In genomic region chr1:26826261-26827201, GRCh38 we compare ENCODE assay signal across 8 cellular contexts. TPM values are rescaled to one million over a fixed set of nuclear protein-coding genes. Genes with fewer than 3 reads are reported as not detected.
DNase-seq lines count a peak whose midpoint lies in the region; ATAC-seq, FAIRE-seq and TF ChIP-seq lines count a peak whose summit lies in the region.

A gene with protein sequence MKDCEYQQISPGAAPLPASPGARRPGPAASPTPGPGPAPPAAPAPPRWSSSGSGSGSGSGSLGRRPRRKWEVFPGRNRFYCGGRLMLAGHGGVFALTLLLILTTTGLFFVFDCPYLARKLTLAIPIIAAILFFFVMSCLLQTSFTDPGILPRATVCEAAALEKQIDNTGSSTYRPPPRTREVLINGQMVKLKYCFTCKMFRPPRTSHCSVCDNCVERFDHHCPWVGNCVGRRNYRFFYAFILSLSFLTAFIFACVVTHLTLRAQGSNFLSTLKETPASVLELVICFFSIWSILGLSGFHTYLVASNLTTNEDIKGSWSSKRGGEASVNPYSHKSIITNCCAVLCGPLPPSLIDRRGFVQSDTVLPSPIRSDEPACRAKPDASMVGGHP (plus strand): TSS chr1:26826688. CDS start chr1:26826805, 117 bp downstream.

- H3K4me3 Mint-ChIP-seq in memory B cell = peak within 1 kb of the TSS; percentile 93

- peak within 1 kb of the TSS; percentile 87; the same call in 1 of the 2 replicates for H3K18ac ChIP-seq in H1 (ENCODE audit: extremely low read depth, low read length)

- H3K4me2 ChIP-seq in H1 (ENCODE audit: insufficient read depth in 1 of 2, low read depth in 2 of 2, low read length in 2 of 2) = peak within 1 kb of the TSS; percentile 88 to 93

- no peaks in the 10 kb centered on the region for H3K27me3 Mint-ChIP-seq in memory B cell

- H2AK5ac ChIP-seq in H1 (ENCODE audit: low read depth, low read length) = no peak within 1 kb of the TSS

- H3K14ac ChIP-seq in H1 (ENCODE audit: insufficient read length) = no peak within 1 kb of the TSS

- H3K36me3 ChIP-seq in A673 (ENCODE audit: insufficient read depth, low read length, poor library complexity, severe bottlenecking) (no peaks in the 10 kb centered on the region), H1 (ENCODE audit: control insufficient read depth in 2 of 4, insufficient read depth in 4 of 4, low read length in 3 of 4) (peaks cover 0 to under 1% (median 0%) of the 10 kb centered on the region in 4 experiments; a peak in 1 of 8 replicates)

- CTCF ChIA-PET in A673 (lab: Charles Lee) (interaction anchor here (0.6 kb wide), 3 partner anchors 39 to 210 kb away, joined by 3 to 4 read pairs (median 4); no protein-coding TSS in a partner anchor), H1 (lab: Charles Lee; ENCODE audit: partially characterized antibody) (interaction anchor here (0.6 to 2.5 kb wide), 3 partner anchors 9 to 62 kb away, joined by 3 to 11 read pairs (median 4); no protein-coding TSS in a partner anchor)

- H3K4me1 ChIP-seq in A673 (ENCODE audit: insufficient read depth, low read length, poor library complexity, severe bottlenecking) (peaks cover 5% of the 10 kb centered on the region), H1 (replicated peaks in 1 of 4; ENCODE audit: control insufficient read depth in 3 of 4, insufficient read depth in 4 of 4, low read length in 3 of 4) (peaks cover 6 to 9% (median 7%) of the 10 kb centered on the region in 4 experiments; a peak in 6 of 7 replicates)

- H2AFZ ChIP-seq in H1 (ENCODE audit: low read length) = peak within 1 kb of the TSS; percentile 100

- H3K9me3 ChIP-seq in A673 (ENCODE audit: low read depth, low read length, poor library complexity, severe bottlenecking) (no peaks in the 10 kb centered on the region), H1 (ENCODE audit: insufficient read depth in 2 of 2, low read depth in 1 of 2, low read length in 1 of 2) (no peaks in the 10 kb centered on the region)

- H4K91ac ChIP-seq in H1 (replicated peaks; ENCODE audit: insufficient read length, low read length) = peak within 1 kb of the TSS; percentile 91

- H2BK120ac ChIP-seq in H1 (replicated peaks; ENCODE audit: low read depth, low read length) = peak within 1 kb of the TSS; percentile 59

- H2BK12ac ChIP-seq in H1 (ENCODE audit: low read depth, low read length) = no peak within 1 kb of the TSS

- ATAC-seq in GM18505 (IDR thresholded peaks at IDR 0.05; ENCODE audit: unreplicated experiment) = peak; percentile 82
- peak; percentile 77 for ATAC-seq in HG03097 (IDR thresholded peaks at IDR 0.05; ENCODE audit: low FRiP score, unreplicated experiment)
- ATAC-seq in memory B cell (ENCODE audit: low read depth) = peak; percentile 89

- TF ChIP-seq EP300 in H1 (IDR thresholded peaks at IDR 0.05; ENCODE audit: borderline replicate concordance in 1 of 2, low read depth in 2 of 2, low read length in 2 of 2) = no peak

- H3K4ac ChIP-seq in H1 (replicated peaks; ENCODE audit: insufficient read length, low read depth, low read length) = no peak within 1 kb of the TSS

- no TSS peak for BruUV-seq in A673 (replicated peaks; lab: Mats Ljungman, UMichigan)

- peak within 1 kb of the TSS; percentile 42 to 80 (median 64) for H3K9ac ChIP-seq in H1 (replicated peaks in 1 of 4; ENCODE audit: extremely low read depth in 1 of 4, low read depth in 3 of 4, low read length in 3 of 4)

- intact Hi-C loops in A673 (cut with micrococcal nuclease; ENCODE audit: unreplicated experiment) = no loop called here

- 8% methylated on average over 31 of the region's 114 CpGs; no CpG with 5 or more reads in 1 of the 2 experiments for WGBS in H1 (ENCODE audit: extremely low coverage in 1 of 2, insufficient coverage in 1 of 2, insufficient read length in 1 of 2, insufficient replicate concordance in 2 of 2, low coverage in 1 of 2, low lambda C conversion rate in 2 of 2, missing lambda C conversion rate in 1 of 2), 2 experiments

- peak within 1 kb of the TSS; percentile 95; the same call in 1 of the 2 replicates for H2BK15ac ChIP-seq in H1 (ENCODE audit: low read length)

- H2BK20ac ChIP-seq in H1 (ENCODE audit: low read length) = no peak within 1 kb of the TSS

- H3K79me1 ChIP-seq in H1 (ENCODE audit: low read depth, low read length) = peaks cover 12% of the 10 kb centered on the region

- TF ChIP-seq CTCF in A673 (conservative IDR thresholded peaks at IDR 0.05; ENCODE audit: low read depth, low read length) (peak; percentile 49), H1 (IDR thresholded peaks at IDR 0.05; ENCODE audit: control extremely low read depth in 1 of 3, insufficient read depth in 1 of 3, low read depth in 1 of 3, low read length in 3 of 3) (peak; percentile 55 to 68 (median 65))

- H3K9me3 Mint-ChIP-seq in memory B cell = no peaks in the 10 kb centered on the region

- no peak within 1 kb of the TSS; the same call in 1 of the 2 replicates for H2BK5ac ChIP-seq in H1 (ENCODE audit: low read depth, low read length)

- H3K4me1 Mint-ChIP-seq in memory B cell = peaks cover 32% of the 10 kb centered on the region

- peak within 1 kb of the TSS; percentile 80 for H4K8ac ChIP-seq in H1 (ENCODE audit: extremely low read depth, insufficient read depth, low read length)

- peaks cover 9% of the 10 kb centered on the region in 2 experiments for H4K20me1 ChIP-seq in H1 (replicated peaks in 1 of 2; ENCODE audit: control insufficient read depth in 1 of 2, insufficient read depth in 2 of 2, low read length in 2 of 2)

- DNase-seq in A673 (ENCODE audit: low spot score) = peak; percentile 72
- peak; percentile 24 for DNase-seq in NCI-H526 treated with DMSO at 0.1 percent for 48 hours (lab: John Stamatoyannopoulos, UW)
- peak; percentile 91 for DNase-seq in activated CD8-positive, alpha-beta memory T cell treated with anti-CD3 and anti-CD28 coated beads for 24 hours
- DNase-seq in H1 (ENCODE audit: low read depth in 1 of 2, low spot score in 2 of 2) = peak in 1 of 2 experiments; percentile 86
- peak; percentile 68 to 81 for DNase-seq in memory B cell (ENCODE audit: low spot score in 2 of 2)
- DNase-seq in stimulated activated CD8-positive, alpha-beta memory T cell treated with anti-CD3 and anti-CD28 coated beads, Interleukin-12 subunit alpha, Interleukin-12 subunit beta, amount 100 ng/mL, for 4 hours (ENCODE audit: low read depth) = peak; percentile 64

- H3K27ac Mint-ChIP-seq in memory B cell = peak within 1 kb of the TSS; percentile 90

- TF ChIP-seq RAD21 in H1 (IDR thresholded peaks at IDR 0.05 in 1 of 2, conservative IDR thresholded peaks at IDR 0.05 in 1 of 2; ENCODE audit: low read depth in 2 of 2, low read length in 2 of 2) = peak in 1 of 2 experiments; percentile 0; a peak in 2 of 4 replicates

- H3K23ac ChIP-seq in H1 (ENCODE audit: insufficient read length) = no peak within 1 kb of the TSS

- FAIRE-seq in H1 (lab: Jason Lieb, UNC) = no peak

- peaks cover 0 to 11% of the 10 kb centered on the region in 2 experiments; a peak in 1 of 4 replicates for H3K79me2 ChIP-seq in H1 (ENCODE audit: control insufficient read depth in 1 of 2, insufficient read depth in 2 of 2, low read length in 2 of 2)

- H3K27me3 ChIP-seq in A673 (replicated peaks; ENCODE audit: insufficient read depth, low read depth, low read length, poor library complexity) = no peaks in the 10 kb centered on the region
- H3K27me3 ChIP-seq in H1 (replicated peaks in 1 of 4; ENCODE audit: control insufficient read depth in 3 of 4, extremely low read depth in 1 of 4, insufficient read depth in 3 of 4, low read length in 3 of 4) = no peaks in the 10 kb centered on the region

- peak; percentile 80 for TF ChIP-seq POLR2A in GM18505 (IDR thresholded peaks at IDR 0.05; ENCODE audit: borderline replicate concordance, extremely low read depth, insufficient read depth, insufficient read length)
- peak in 1 of 2 experiments; percentile 34; a peak in 1 of 3 replicates for TF ChIP-seq POLR2A in H1 (IDR thresholded peaks at IDR 0.05; ENCODE audit: control extremely low read depth in 1 of 2, low read depth in 2 of 2, low read length in 2 of 2)

- H3K56ac ChIP-seq in H1 (replicated peaks; ENCODE audit: insufficient read length, low read depth, low read length) = peak within 1 kb of the TSS; percentile 53

- peak within 1 kb of the TSS; percentile 75 for H3K4me3 ChIP-seq in A673 (ENCODE audit: low read depth, low read length, poor library complexity, severe bottlenecking)
- H3K4me3 ChIP-seq in H1 (ENCODE audit: extremely low read depth in 1 of 4, insufficient read depth in 2 of 4, low read depth in 3 of 4, low read length in 4 of 4) = peak within 1 kb of the TSS; percentile 53 to 76 (median 56)

- H3K27ac ChIP-seq in A673 (ENCODE audit: low read depth, low read length, poor library complexity, severe bottlenecking) (peak within 1 kb of the TSS; percentile 63), H1 (ENCODE audit: low read depth, low read length) (no peak within 1 kb of the TSS)

- H4K5ac ChIP-seq in H1 (ENCODE audit: insufficient read length, low read depth, low read length) = peak within 1 kb of the TSS; percentile 67

- POLR2A ChIA-PET in A673 (lab: Charles Lee; ENCODE audit: low non-redundant PET) (no interaction called here), H1 (lab: Charles Lee; ENCODE audit: partially characterized antibody) (interaction anchor here (0.5 to 1.0 kb wide), 2 partner anchors 12 to 425 kb away, joined by 4 read pairs; no protein-coding TSS in a partner anchor)

- peaks cover 6% of the 10 kb centered on the region for H3K36me3 Mint-ChIP-seq in memory B cell

- H3K23me2 ChIP-seq in H1 (ENCODE audit: low read depth, low read length) = peaks cover 6% of the 10 kb centered on the region; the same call in 1 of the 2 replicates

TF ChIP-seq in H1, 55 proteins besides CTCF, POLR2A, EP300 and RAD21 (continues in another document):
- no peak for TF ChIP-seq SP4 (IDR thresholded peaks at IDR 0.05; ENCODE audit: low read length)
- no peak for TF ChIP-seq KDM1A (IDR thresholded peaks at IDR 0.05; ENCODE audit: borderline replicate concordance, low read length)
- TF ChIP-seq RBBP5 (IDR thresholded peaks at IDR 0.05; ENCODE audit: borderline replicate concordance, low read depth, low read length) = peak; percentile 71
- TF ChIP-seq KDM4A (IDR thresholded peaks at IDR 0.05; ENCODE audit: low read depth, low read length, severe bottlenecking) = no peak
- peak; percentile 26; the same call in 1 of the 2 replicates for TF ChIP-seq TBP (IDR thresholded peaks at IDR 0.05; ENCODE audit: low read depth, low read length)
- TF ChIP-seq FOSL1 (IDR thresholded peaks at IDR 0.05; ENCODE audit: insufficient read depth, low read depth, low read length) = no peak
- 0 out of 2 replicates have a peak, but pooled peaks have one; percentile 47 for TF ChIP-seq TAF1 (IDR thresholded peaks at IDR 0.05; ENCODE audit: low read depth, low read length)

RNA-seq across cellular contexts. Expression of the gene that starts here (rescaled TPM):
- total RNA-seq in A673 (2021) = 27.9 and 31.5 TPM in 2 replicates
- 29.2 and 29.7 TPM in 2 replicates for total RNA-seq in H1 (2021; fragmentation: NEBNext Ultra II Directional; extraction: Animal tissue kit (Norgen Biotek cat#: 25700))
- 49.8 and 61.3 TPM in 2 replicates for polyA plus RNA-seq in H1 (2011; rRNA removed)
- 38.2 TPM for polyA plus RNA-seq in H1 (2011; cell fraction: cytosol; rRNA removed)
- 48.3 TPM for polyA plus RNA-seq in H1 (2011; cell fraction: nucleus; rRNA removed)
- 16.3 to 34.7 TPM (median 30.6 TPM) in 4 replicates for polyA plus RNA-seq in H1 (2012, experiment 1 of 2)
- polyA plus RNA-seq in H1 (2012, experiment 2 of 2) = 31.7 TPM
- 30.5 TPM for polyA plus RNA-seq in H1 (2013, experiment 1 of 2)
- 34.5 TPM for polyA plus RNA-seq in H1 (2013, experiment 2 of 2)
- 47.7 and 51.8 TPM in 2 replicates for polyA minus RNA-seq in H1 (2011; rRNA and poly(A)+ RNA removed)
- 24.8 TPM for polyA minus RNA-seq in H1 (2011; cell fraction: cytosol; rRNA and poly(A)+ RNA removed)
- 16.9 TPM for polyA minus RNA-seq in H1 (2011; cell fraction: nucleus; rRNA and poly(A)+ RNA removed)
